Comparison of ENCODE assay signal across 8 cellular contexts in genomic region chr7:32728412-32729334, GRCh38.
A peak's percentile ranks its signal among the peaks of the same experiment; 100 is the strongest.
DNase-seq lines count a peak whose midpoint lies in the region; ATAC-seq and TF ChIP-seq lines count a peak whose summit lies in the region.
"Not testable (repeated sequence)": the region's sequence is repeated elsewhere in the genome, so short reads cannot be mapped to it uniquely, and the experiment has no call there.

No MANE protein-coding gene starts in this region.

- H3K23me2 ChIP-seq in H9 (ENCODE audit: insufficient read length, low read depth, low read length, poor library complexity, severe bottlenecking): not testable (repeated sequence)

- H4K8ac ChIP-seq in H9 (replicated peaks; ENCODE audit: insufficient read length, low read depth, low read length): not testable (repeated sequence)

- not testable (repeated sequence) for H2BK15ac ChIP-seq in H9 (ENCODE audit: low read depth, low read length)

- not testable (repeated sequence) for H4K91ac ChIP-seq in H9 (ENCODE audit: insufficient read length, low read depth, low read length)

- H4K20me1 ChIP-seq in H9 (ENCODE audit: control insufficient read depth, insufficient read depth, insufficient read length): not testable (repeated sequence)

- H3K79me1 ChIP-seq in H9 (ENCODE audit: insufficient read depth, low read depth, low read length, poor library complexity, severe bottlenecking): not testable (repeated sequence)

- peaks cover 5 to 12% of the 10 kb centered on the region in 2 experiments; a peak in 3 of 4 replicates for H3K4me1 Mint-ChIP-seq in H9
- peaks cover 3 to 19% of the 10 kb centered on the region in 2 donors for H3K4me1 Mint-ChIP-seq in natural killer cell treated with Interleukin-12 subunit alpha and Interleukin-12 subunit beta and Interleukin-15 and Interleukin-18, amount 100 ng/mL, for 72 hours (ENCODE audit: low read depth in 2 of 2)

- WGBS in H9 (ENCODE audit: extremely low coverage, insufficient read length, low lambda C conversion rate): no CpG with 5 or more reads among the region's 111 CpGs

- H3K9ac ChIP-seq in H9 (ENCODE audit: extremely low read depth, insufficient read length, low read length) (peak overlapping the region; percentile 54), subcutaneous abdominal adipose tissue (ENCODE audit: low read length in 5 of 5) (peak overlapping the region in 2 of 5 donors; percentile 58 to 68)

- H2BK12ac ChIP-seq in H9 (ENCODE audit: insufficient read length, low read depth, low read length): not testable (repeated sequence)

- H3K36me3 ChIP-seq in subcutaneous abdominal adipose tissue (ENCODE audit: control insufficient read depth in 5 of 5, insufficient read depth in 5 of 5, low read length in 5 of 5): not testable (repeated sequence)

- ATAC-seq in natural killer cell treated with Interleukin-12 subunit alpha and Interleukin-12 subunit beta and Interleukin-15 and Interleukin-18, amount 100 ng/mL, for 72 hours: peak; percentile 85 to 89

- not testable (repeated sequence) for H3K27ac ChIP-seq in H9 (ENCODE audit: insufficient read length, low read depth, low read length)
- peak overlapping the region; percentile 30 for H3K27ac ChIP-seq in subcutaneous abdominal adipose tissue (ENCODE audit: low read depth, low read length)

- H2AFZ ChIP-seq in H9 (ENCODE audit: low read length): not testable (repeated sequence)

- H3K36me3 Mint-ChIP-seq in H9 (ENCODE audit: insufficient read depth in 1 of 3, low read depth in 3 of 3); natural killer cell treated with Interleukin-12 subunit alpha and Interleukin-12 subunit beta and Interleukin-15 and Interleukin-18, amount 100 ng/mL, for 72 hours: not testable (repeated sequence)

- H3K23ac ChIP-seq in H9 (ENCODE audit: insufficient read length, low read depth, low read length): not testable (repeated sequence)

- H3K4me3 ChIP-seq in LNCaP clone FGC (ENCODE audit: low read depth, low read length) (peak overlapping the region; percentile 51), foreskin fibroblast (ENCODE audit: low read depth in 1 of 2, low read length in 2 of 2) (peak overlapping the region; percentile 62 to 65), subcutaneous abdominal adipose tissue (ENCODE audit: low read depth in 1 of 5, low read length in 5 of 5) (peak overlapping the region in 4 of 5 donors; percentile 68 to 73 (median 71))

- H2AK5ac ChIP-seq in H9 (ENCODE audit: insufficient read length, low read length): not testable (repeated sequence)

- H3K27me3 ChIP-seq in H9 (ENCODE audit: insufficient read depth, low read length); subcutaneous abdominal adipose tissue (ENCODE audit: control insufficient read depth in 5 of 5, insufficient read depth in 4 of 5, low read length in 5 of 5): not testable (repeated sequence)

- not testable (repeated sequence) for H3K9me3 Mint-ChIP-seq in H9; natural killer cell treated with Interleukin-12 subunit alpha and Interleukin-12 subunit beta and Interleukin-15 and Interleukin-18, amount 100 ng/mL, for 72 hours

- not testable (repeated sequence) for H2BK20ac ChIP-seq in H9 (ENCODE audit: low read depth, low read length, poor library complexity, severe bottlenecking)

- H3K9me3 ChIP-seq in H9 (ENCODE audit: control insufficient read depth, low read depth, low read length); subcutaneous abdominal adipose tissue (ENCODE audit: control insufficient read depth in 5 of 5, low read length in 5 of 5): not testable (repeated sequence)

- H2BK120ac ChIP-seq in H9 (ENCODE audit: low read depth, low read length, poor library complexity, severe bottlenecking): not testable (repeated sequence)

- not testable (repeated sequence) for H2BK5ac ChIP-seq in H9 (ENCODE audit: insufficient read length, low read length)

- not testable (repeated sequence) for H3K4ac ChIP-seq in H9 (ENCODE audit: low read depth, low read length)

- H3K18ac ChIP-seq in H9 (ENCODE audit: insufficient read length, low read depth, low read length): not testable (repeated sequence)

- H3K56ac ChIP-seq in H9 (ENCODE audit: insufficient read length, low read depth, low read length): not testable (repeated sequence)

- H3K79me2 ChIP-seq in H9 (ENCODE audit: insufficient read depth, low read length): not testable (repeated sequence)

- peak overlapping the region; percentile 94 for H3K14ac ChIP-seq in H9 (ENCODE audit: insufficient read depth, low read length)

- H3K4me3 Mint-ChIP-seq in H9: peak overlapping the region; percentile 75 to 85
- peak overlapping the region; percentile 83 for H3K4me3 Mint-ChIP-seq in natural killer cell treated with Interleukin-12 subunit alpha and Interleukin-12 subunit beta and Interleukin-15 and Interleukin-18, amount 100 ng/mL, for 72 hours

- not testable (repeated sequence) for H3T11ph ChIP-seq in H9 (ENCODE audit: low read length)

- DNase-seq in ELR (ENCODE audit: low read depth): peak; percentile 81
- peak; percentile 72 for DNase-seq in H9
- peak; percentile 7 for DNase-seq in LNCaP clone FGC (ENCODE audit: low read depth)
- peak; percentile 48 for DNase-seq in SHP77 treated with DMSO at 0.1 percent for 48 hours (lab: John Stamatoyannopoulos, UW)
- DNase-seq in activated naive CD4-positive, alpha-beta T cell treated with Interleukin-2 at 50 U/mL for 16 hours: peak; percentile 35
- peak; percentile 58 to 81 for DNase-seq in foreskin fibroblast
- DNase-seq in natural killer cell treated with Interleukin-12 subunit alpha and Interleukin-12 subunit beta and Interleukin-15 and Interleukin-18, amount 100 ng/mL, for 72 hours (ENCODE audit: low spot score): peak; percentile 65

- not testable (repeated sequence) for H3K4me2 ChIP-seq in H9 (ENCODE audit: insufficient read depth, insufficient read length, low read length)

- not testable (repeated sequence) for H3K4me1 ChIP-seq in H9 (ENCODE audit: insufficient read depth, low read length); subcutaneous abdominal adipose tissue (ENCODE audit: control insufficient read depth in 5 of 5, insufficient read depth in 5 of 5, low read length in 5 of 5)

- H4K5ac ChIP-seq in H9 (ENCODE audit: insufficient read length, low read depth, low read length): not testable (repeated sequence)

- H3K27ac Mint-ChIP-seq in H9; natural killer cell treated with Interleukin-12 subunit alpha and Interleukin-12 subunit beta and Interleukin-15 and Interleukin-18, amount 100 ng/mL, for 72 hours: not testable (repeated sequence)

- TF ChIP-seq CTCF in H9 (conservative IDR thresholded peaks at IDR 0.05); LNCaP clone FGC (IDR thresholded peaks at IDR 0.05; ENCODE audit: control insufficient read depth, extremely low read depth, insufficient read depth); foreskin fibroblast (IDR thresholded peaks at IDR 0.05; ENCODE audit: low read depth, low read length): not testable (repeated sequence)

- not testable (repeated sequence) for H3K27me3 Mint-ChIP-seq in H9 (ENCODE audit: low read depth)
- peaks cover 0 to 16% of the 10 kb centered on the region in 2 donors for H3K27me3 Mint-ChIP-seq in natural killer cell treated with Interleukin-12 subunit alpha and Interleukin-12 subunit beta and Interleukin-15 and Interleukin-18, amount 100 ng/mL, for 72 hours

Comparison
In these comparisons a context has a peak if more than half of its experiments do, and no peak if none do; other contexts are left out.
1. DNase-seq: peak in every context shown above with its lines; median percentile 81 in ELR; 72 in H9; 70 in foreskin fibroblast; 65 in natural killer cell treated with Interleukin-12 subunit alpha and Interleukin-12 subunit beta and Interleukin-15 and Interleukin-18, amount 100 ng/mL, for 72 hours; 48 in SHP77 treated with DMSO at 0.1 percent for 48 hours; 35 in activated naive CD4-positive, alpha-beta T cell treated with Interleukin-2 at 50 U/mL for 16 hours; 7 in LNCaP clone FGC.